In the genomic region with DNA sequence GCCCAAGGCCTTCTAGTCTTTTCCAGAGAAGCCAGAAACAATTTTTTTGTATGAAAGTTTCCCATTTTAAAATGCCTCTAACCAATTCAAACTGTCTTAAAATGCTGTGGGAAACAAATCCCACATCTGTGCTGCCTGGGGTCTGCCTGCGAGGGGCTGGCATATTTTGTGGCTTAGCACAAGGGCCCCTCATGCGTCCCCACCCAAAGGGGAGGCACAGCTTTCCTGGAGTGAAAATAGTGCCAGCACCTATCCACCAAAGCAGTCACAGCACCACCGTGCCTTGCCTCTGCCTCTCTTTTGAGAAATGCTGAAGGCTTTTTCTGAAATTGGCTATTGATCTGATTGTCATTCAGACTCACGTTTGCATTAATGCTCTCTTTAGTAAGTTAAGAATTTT, we compare ENCODE assay signal across 37 cellular contexts. TPM values are rescaled to one million over a fixed set of nuclear protein-coding genes. Genes with fewer than 3 reads are reported as not detected.
"Had no signal": no experiment of that assay in that cellular context is flagged by ENCODE, and none has a peak within 500 bp of the region (broad histone marks: within the 10 kb centered on the region; RNA-seq: fewer than 3 reads in every experiment).

No MANE protein-coding gene starts in this region.

- H3K4me3 Mint-ChIP-seq: activated CD4-positive, alpha-beta memory T cell treated with anti-CD3 and anti-CD28 coated beads, Interleukin-2, amount 10 ng/mL, durations not matched to agents 7 days and 5 days; activated CD4-positive, alpha-beta T cell treated with anti-CD3 and anti-CD28 coated beads, Interleukin-2, amount 10 ng/mL, durations not matched to agents 7 days and 5 days; activated naive CD4-positive, alpha-beta T cell treated with anti-CD3 and anti-CD28 coated beads for 36 hours; activated naive CD4-positive, alpha-beta T cell treated with anti-CD3 and anti-CD28 coated beads, Interleukin-2, amount 50 U/mL, for 24 hours; activated naive CD8-positive, alpha-beta T cell treated with anti-CD3 and anti-CD28 coated beads for 36 hours; activated naive CD8-positive, alpha-beta T cell treated with anti-CD3 and anti-CD28 coated beads, Interleukin-2, amount 50 U/mL, for 24 hours; activated T-helper 1 cell treated with anti-CD3 and anti-CD28 coated beads, Interleukin-12 subunit alpha, Interleukin-12 subunit beta, Interleukin-2, Interleukin-4 antibody, amounts not matched to agents 30 ng/mL and 10 ng/mL and 1 ng/mL, durations not matched to agents 14 hours and 24 hours and 36 hours; brain; WTC11 had no signal

- H3K27me3 ChIP-seq: adrenal gland, ascending aorta, cardiac muscle cell, colonic mucosa had no signal

- H3K27me3 Mint-ChIP-seq: activated naive CD4-positive, alpha-beta T cell treated with anti-CD3 and anti-CD28 coated beads, Interleukin-2, amount 50 U/mL, for 24 hours had no signal

- H3K36me3 Mint-ChIP-seq: activated naive CD4-positive, alpha-beta T cell treated with anti-CD3 and anti-CD28 coated beads, Interleukin-2, amount 50 U/mL, for 24 hours; activated naive CD8-positive, alpha-beta T cell treated with anti-CD3 and anti-CD28 coated beads for 36 hours; brain; WTC11 had no signal

- DNase-seq: activated CD4-positive, alpha-beta memory T cell treated with anti-CD3 and anti-CD28 coated beads, Interleukin-2, amount 10 ng/mL, durations not matched to agents 7 days and 5 days; activated CD4-positive, alpha-beta T cell treated with anti-CD3 and anti-CD28 coated beads for 1 hour; activated CD4-positive, alpha-beta T cell treated with anti-CD3 and anti-CD28 coated beads for 4 hours; activated CD4-positive, alpha-beta T cell treated with anti-CD3 and anti-CD28 coated beads, Interleukin-2, amount 10 ng/mL, durations not matched to agents 7 days and 5 days; activated CD4-positive, alpha-beta T cell treated with anti-CD3 and anti-CD28 coated beads, Interleukin-2, amount 50 U/mL, for 4 hours; activated effector memory CD4-positive, alpha-beta T cell treated with anti-CD3 and anti-CD28 coated beads, Interleukin-2, amount 50 U/mL, for 16 hours; activated naive CD4-positive, alpha-beta T cell treated with anti-CD3 and anti-CD28 coated beads for 36 hours; activated naive CD8-positive, alpha-beta T cell treated with anti-CD3 and anti-CD28 coated beads for 36 hours; activated naive CD8-positive, alpha-beta T cell treated with anti-CD3 and anti-CD28 coated beads, Interleukin-2, amount 50 U/mL, for 24 hours; activated T-cell treated with anti-CD3 and anti-CD28 coated beads, Interleukin-2, amount 50 U/mL, for 1 hour; activated T-cell treated with anti-CD3 and anti-CD28 coated beads, Interleukin-2, amount 50 U/mL, for 48 hours; central memory CD4-positive, alpha-beta T cell; cerebellar nuclear complex; colonic mucosa; effector CD8-positive, alpha-beta T cell; esophagus squamous epithelium; foreskin melanocyte; T-helper 2 cell had no signal

- H3K4me1 Mint-ChIP-seq: activated CD4-positive, alpha-beta memory T cell treated with anti-CD3 and anti-CD28 coated beads, Interleukin-2, amount 10 ng/mL, durations not matched to agents 7 days and 5 days; activated CD4-positive, alpha-beta T cell treated with anti-CD3 and anti-CD28 coated beads, Interleukin-2, amount 10 ng/mL, durations not matched to agents 7 days and 5 days; activated naive CD4-positive, alpha-beta T cell treated with anti-CD3 and anti-CD28 coated beads, Interleukin-2, amount 50 U/mL, for 24 hours; activated naive CD8-positive, alpha-beta T cell treated with anti-CD3 and anti-CD28 coated beads for 36 hours; activated naive CD8-positive, alpha-beta T cell treated with anti-CD3 and anti-CD28 coated beads, Interleukin-2, amount 50 U/mL, for 24 hours; brain had no signal

- H3K4me1 ChIP-seq: adrenal gland, ascending aorta, breast epithelium, colonic mucosa, gastroesophageal sphincter had no signal

- H3K36me3 ChIP-seq: adrenal gland, ascending aorta, breast epithelium, cardiac muscle cell, colonic mucosa, esophagus squamous epithelium, gastroesophageal sphincter had no signal

- H3K4me3 ChIP-seq: adrenal gland, ascending aorta, breast epithelium, cardiac muscle cell, colonic mucosa, esophagus squamous epithelium, gastroesophageal sphincter had no signal

- H3K9me3 Mint-ChIP-seq: activated CD4-positive, alpha-beta memory T cell treated with anti-CD3 and anti-CD28 coated beads, Interleukin-2, amount 10 ng/mL, durations not matched to agents 7 days and 5 days; activated CD4-positive, alpha-beta T cell treated with anti-CD3 and anti-CD28 coated beads, Interleukin-2, amount 10 ng/mL, durations not matched to agents 7 days and 5 days; activated naive CD4-positive, alpha-beta T cell treated with anti-CD3 and anti-CD28 coated beads for 36 hours; activated naive CD4-positive, alpha-beta T cell treated with anti-CD3 and anti-CD28 coated beads, Interleukin-2, amount 50 U/mL, for 24 hours; activated naive CD8-positive, alpha-beta T cell treated with anti-CD3 and anti-CD28 coated beads for 36 hours; activated naive CD8-positive, alpha-beta T cell treated with anti-CD3 and anti-CD28 coated beads, Interleukin-2, amount 50 U/mL, for 24 hours; activated T-helper 1 cell treated with anti-CD3 and anti-CD28 coated beads, Interleukin-12 subunit alpha, Interleukin-12 subunit beta, Interleukin-2, Interleukin-4 antibody, amounts not matched to agents 30 ng/mL and 10 ng/mL and 1 ng/mL, durations not matched to agents 14 hours and 24 hours and 36 hours; activated T-helper 2 cell treated with anti-CD3 and anti-CD28 coated beads, Interferon-gamma antibody, Interleukin-2, Interleukin-4, amounts not matched to agents 10 μg/mL and 5 μg/mL and 100 μg/mL, durations not matched to agents 14 hours and 24 hours and 36 hours; brain; WTC11 had no signal

- H3K27ac Mint-ChIP-seq: activated CD4-positive, alpha-beta memory T cell treated with anti-CD3 and anti-CD28 coated beads, Interleukin-2, amount 10 ng/mL, durations not matched to agents 7 days and 5 days; activated CD4-positive, alpha-beta T cell treated with anti-CD3 and anti-CD28 coated beads, Interleukin-2, amount 10 ng/mL, durations not matched to agents 7 days and 5 days; activated naive CD4-positive, alpha-beta T cell treated with anti-CD3 and anti-CD28 coated beads for 36 hours; activated naive CD4-positive, alpha-beta T cell treated with anti-CD3 and anti-CD28 coated beads, Interleukin-2, amount 50 U/mL, for 24 hours; activated naive CD8-positive, alpha-beta T cell treated with anti-CD3 and anti-CD28 coated beads for 36 hours; activated naive CD8-positive, alpha-beta T cell treated with anti-CD3 and anti-CD28 coated beads, Interleukin-2, amount 50 U/mL, for 24 hours; activated T-helper 1 cell treated with anti-CD3 and anti-CD28 coated beads, Interleukin-12 subunit alpha, Interleukin-12 subunit beta, Interleukin-2, Interleukin-4 antibody, amounts not matched to agents 30 ng/mL and 10 ng/mL and 1 ng/mL, durations not matched to agents 14 hours and 24 hours and 36 hours; activated T-helper 2 cell treated with anti-CD3 and anti-CD28 coated beads, Interferon-gamma antibody, Interleukin-2, Interleukin-4, amounts not matched to agents 10 μg/mL and 5 μg/mL and 100 μg/mL, durations not matched to agents 14 hours and 24 hours and 36 hours; brain; WTC11 had no signal

- H3K27ac ChIP-seq: adrenal gland, ascending aorta, breast epithelium, cardiac muscle cell, colonic mucosa, epithelial cell of prostate, esophagus squamous epithelium, gastroesophageal sphincter, VCaP had no signal

RNA-seq across cellular contexts. Expression of gene SLC35G4, which starts 57.4 kb away (rescaled TPM):
- total RNA-seq: activated CD4-positive, alpha-beta memory T cell treated with anti-CD3 and anti-CD28 coated beads, Interleukin-2, amount 10 ng/mL, durations not matched to agents 7 days and 5 days; activated CD4-positive, alpha-beta T cell treated with anti-CD3 and anti-CD28 coated beads, Interleukin-2, amount 10 ng/mL, durations not matched to agents 7 days and 5 days; activated naive CD4-positive, alpha-beta T cell treated with anti-CD3 and anti-CD28 coated beads for 36 hours; activated naive CD8-positive, alpha-beta T cell treated with anti-CD3 and anti-CD28 coated beads for 36 hours; activated T-helper 1 cell treated with anti-CD3 and anti-CD28 coated beads, Interleukin-12 subunit alpha, Interleukin-12 subunit beta, Interleukin-2, Interleukin-4 antibody, amounts not matched to agents 30 ng/mL and 10 ng/mL and 1 ng/mL, durations not matched to agents 14 hours and 24 hours and 36 hours; activated T-helper 2 cell treated with anti-CD3 and anti-CD28 coated beads, Interferon-gamma antibody, Interleukin-2, Interleukin-4, amounts not matched to agents 10 μg/mL and 5 μg/mL and 100 μg/mL, durations not matched to agents 14 hours and 24 hours and 36 hours; adrenal gland; ascending aorta; breast epithelium; cardiac muscle cell; colonic mucosa; dermis microvascular lymphatic vessel endothelial cell; endothelial cell of umbilical vein; esophagus squamous epithelium; fibroblast of lung; fibroblast of villous mesenchyme; gastroesophageal sphincter; glomerular endothelial cell; T-helper 1 cell treated with Interleukin-12 subunit alpha and Interleukin-12 subunit beta and Interleukin-4 antibody, amounts not matched to agents 30 ng/mL and 1 ng/mL, for 36 hours; WTC11 had no signal
- polyA plus RNA-seq: adrenal gland, cardiac muscle cell, endothelial cell of umbilical vein, esophagus, fibroblast of lung had no signal
